ENCODE assay signal across 8 cellular contexts in genomic region chr11:128318856-128319474, GRCh38.
DNase-seq lines count a peak whose midpoint lies in the region; ATAC-seq and TF ChIP-seq lines count a peak whose summit lies in the region.

No MANE protein-coding gene starts in this region.

- no peak overlapping the region for H3K27ac Mint-ChIP-seq in GM23338

- peak; percentile 87 for ATAC-seq in GM19023 (IDR thresholded peaks at IDR 0.05; ENCODE audit: unreplicated experiment)
- peak; percentile 86 for ATAC-seq in HG03095 (IDR thresholded peaks at IDR 0.05; ENCODE audit: unreplicated experiment)
- ATAC-seq in GM23338, result no peak

- H3K36me3 ChIP-seq in GM23338 (ENCODE audit: insufficient read depth), result no peaks in the 10 kb centered on the region; the same call in 1 of the 2 replicates

- no peak overlapping the region for H3K4me2 ChIP-seq in GM23338

- H3K4me1 Mint-ChIP-seq in GM23338, result no peaks in the 10 kb centered on the region

- no peaks in the 10 kb centered on the region for H3K27me3 ChIP-seq in GM23338 (ENCODE audit: insufficient read depth)

- no peaks in the 10 kb centered on the region for H3F3A ChIP-seq in GM23338 (replicated peaks; ENCODE audit: low read depth)

- no peaks in the 10 kb centered on the region for H4K20me1 ChIP-seq in GM23338 (replicated peaks; ENCODE audit: insufficient read depth)

- H2AFZ ChIP-seq in GM23338, result no peak overlapping the region

- H3K4me3 ChIP-seq in GM23338, result no peak overlapping the region

- peak in 1 of 2 experiments; percentile 14; a peak in 1 of 4 replicates for TF ChIP-seq CTCF in GM23338 (conservative IDR thresholded peaks at IDR 0.05; ENCODE audit: low read depth in 2 of 2)

- H3K79me2 ChIP-seq in GM23338 (replicated peaks; ENCODE audit: insufficient read depth), result no peaks in the 10 kb centered on the region

- H3K36me3 Mint-ChIP-seq in GM23338 (ENCODE audit: low read depth), result peaks cover 11% of the 10 kb centered on the region; the same call in 2 of the 3 replicates

- H3K4me3 Mint-ChIP-seq in GM23338, result no peak overlapping the region

- H3K9me2 ChIP-seq in GM23338 (ENCODE audit: insufficient read depth), result no peaks in the 10 kb centered on the region

- peaks cover 4% of the 10 kb centered on the region for H3K27me3 Mint-ChIP-seq in GM23338 (ENCODE audit: insufficient read depth, low read depth, poor library complexity)

- H3K4me1 ChIP-seq in GM23338 (ENCODE audit: insufficient read depth), result no peaks in the 10 kb centered on the region

- peaks cover 20% of the 10 kb centered on the region for H3K9me3 Mint-ChIP-seq in GM23338

- DNase-seq in activated CD8-positive, alpha-beta memory T cell treated with anti-CD3 and anti-CD28 coated beads, Interleukin-2, amount 50 U/mL, for 1 hour (ENCODE audit: extremely low read depth), result peak; percentile 76
- peak; percentile 34 to 39 for DNase-seq in stimulated activated CD4-positive, alpha-beta T cell treated with anti-CD3 and anti-CD28 coated beads, Interleukin-15, amount 100 ng/mL, for 1 hour (ENCODE audit: low read depth in 1 of 2, low spot score in 1 of 2)
- no peak for DNase-seq in NCI-H1105 treated with DMSO at 0.1 percent for 48 hours (lab: John Stamatoyannopoulos, UW)
- no peak for DNase-seq in GM23338 (ENCODE audit: low spot score)
- DNase-seq in iPS-NIHi11 (ENCODE audit: low spot score), result no peak
- no peak for DNase-seq in HT-29 (ENCODE audit: low spot score)

- H3K27ac ChIP-seq in GM23338 (ENCODE audit: low read depth), result no peak overlapping the region

TF ChIP-seq in GM23338, 12 proteins besides CTCF, POLR2A, EP300 and RAD21:
- TF ChIP-seq, protein P1, sequence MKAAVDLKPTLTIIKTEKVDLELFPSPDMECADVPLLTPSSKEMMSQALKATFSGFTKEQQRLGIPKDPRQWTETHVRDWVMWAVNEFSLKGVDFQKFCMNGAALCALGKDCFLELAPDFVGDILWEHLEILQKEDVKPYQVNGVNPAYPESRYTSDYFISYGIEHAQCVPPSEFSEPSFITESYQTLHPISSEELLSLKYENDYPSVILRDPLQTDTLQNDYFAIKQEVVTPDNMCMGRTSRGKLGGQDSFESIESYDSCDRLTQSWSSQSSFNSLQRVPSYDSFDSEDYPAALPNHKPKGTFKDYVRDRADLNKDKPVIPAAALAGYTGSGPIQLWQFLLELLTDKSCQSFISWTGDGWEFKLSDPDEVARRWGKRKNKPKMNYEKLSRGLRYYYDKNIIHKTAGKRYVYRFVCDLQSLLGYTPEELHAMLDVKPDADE (IDR thresholded peaks at IDR 0.05), result no peak
- no peak for TF ChIP-seq CREB1 (CRISPR knock-in tag; IDR thresholded peaks at IDR 0.05; ENCODE audit: low read depth)
- no peak for TF ChIP-seq STAT1 (IDR thresholded peaks at IDR 0.05; ENCODE audit: unreplicated experiment)
- TF ChIP-seq EZH2 (IDR thresholded peaks at IDR 0.05; ENCODE audit: low read depth, unreplicated experiment), result no peak
- TF ChIP-seq, protein P2, sequence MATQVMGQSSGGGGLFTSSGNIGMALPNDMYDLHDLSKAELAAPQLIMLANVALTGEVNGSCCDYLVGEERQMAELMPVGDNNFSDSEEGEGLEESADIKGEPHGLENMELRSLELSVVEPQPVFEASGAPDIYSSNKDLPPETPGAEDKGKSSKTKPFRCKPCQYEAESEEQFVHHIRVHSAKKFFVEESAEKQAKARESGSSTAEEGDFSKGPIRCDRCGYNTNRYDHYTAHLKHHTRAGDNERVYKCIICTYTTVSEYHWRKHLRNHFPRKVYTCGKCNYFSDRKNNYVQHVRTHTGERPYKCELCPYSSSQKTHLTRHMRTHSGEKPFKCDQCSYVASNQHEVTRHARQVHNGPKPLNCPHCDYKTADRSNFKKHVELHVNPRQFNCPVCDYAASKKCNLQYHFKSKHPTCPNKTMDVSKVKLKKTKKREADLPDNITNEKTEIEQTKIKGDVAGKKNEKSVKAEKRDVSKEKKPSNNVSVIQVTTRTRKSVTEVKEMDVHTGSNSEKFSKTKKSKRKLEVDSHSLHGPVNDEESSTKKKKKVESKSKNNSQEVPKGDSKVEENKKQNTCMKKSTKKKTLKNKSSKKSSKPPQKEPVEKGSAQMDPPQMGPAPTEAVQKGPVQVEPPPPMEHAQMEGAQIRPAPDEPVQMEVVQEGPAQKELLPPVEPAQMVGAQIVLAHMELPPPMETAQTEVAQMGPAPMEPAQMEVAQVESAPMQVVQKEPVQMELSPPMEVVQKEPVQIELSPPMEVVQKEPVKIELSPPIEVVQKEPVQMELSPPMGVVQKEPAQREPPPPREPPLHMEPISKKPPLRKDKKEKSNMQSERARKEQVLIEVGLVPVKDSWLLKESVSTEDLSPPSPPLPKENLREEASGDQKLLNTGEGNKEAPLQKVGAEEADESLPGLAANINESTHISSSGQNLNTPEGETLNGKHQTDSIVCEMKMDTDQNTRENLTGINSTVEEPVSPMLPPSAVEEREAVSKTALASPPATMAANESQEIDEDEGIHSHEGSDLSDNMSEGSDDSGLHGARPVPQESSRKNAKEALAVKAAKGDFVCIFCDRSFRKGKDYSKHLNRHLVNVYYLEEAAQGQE (IDR thresholded peaks at IDR 0.05; ENCODE audit: unreplicated experiment), result no peak
- no peak for TF ChIP-seq EZH2phosphoT487 (IDR thresholded peaks at IDR 0.05; ENCODE audit: unreplicated experiment)
- no peak for TF ChIP-seq JUNB (IDR thresholded peaks at IDR 0.05; ENCODE audit: unreplicated experiment)
- TF ChIP-seq ZNF462 (CRISPR knock-in tag; IDR thresholded peaks at IDR 0.05), result no peak
- TF ChIP-seq ZNF114 (CRISPR knock-in tag; IDR thresholded peaks at IDR 0.05), result no peak
- TF ChIP-seq NANOG (IDR thresholded peaks at IDR 0.05; ENCODE audit: borderline replicate concordance), result no peak

Comparison
In these comparisons a context has a peak if more than half of its experiments do, and no peak if none do; other contexts are left out.
1. DNase-seq: peak in activated CD8-positive, alpha-beta memory T cell treated with anti-CD3 and anti-CD28 coated beads, Interleukin-2, amount 50 U/mL, for 1 hour (single experiment) and stimulated activated CD4-positive, alpha-beta T cell treated with anti-CD3 and anti-CD28 coated beads, Interleukin-15, amount 100 ng/mL, for 1 hour (2 of 2); none in NCI-H1105 treated with DMSO at 0.1 percent for 48 hours (single experiment), GM23338 (single experiment), iPS-NIHi11 (single experiment) and HT-29 (single experiment).